In genomic region chr3:33057320-33058298, GRCh38 we compare ENCODE assay signal across 1 cellular context.
A peak's percentile ranks its signal among the peaks of the same experiment; 100 is the strongest.
TF ChIP-seq lines count a peak whose summit lies in the region.

No MANE protein-coding gene starts in this region.

TF ChIP-seq in K562, 482 proteins besides CTCF, POLR2A, EP300 and RAD21:
- TF ChIP-seq ZFP1 (CRISPR knock-in tag; IDR thresholded peaks at IDR 0.05) (no peak), KAT2B (IDR thresholded peaks at IDR 0.05; ENCODE audit: low read depth, low read length) (no peak), TFAM (CRISPR knock-in tag; conservative IDR thresholded peaks at IDR 0.05) (no peak), FOXP4 (CRISPR knock-in tag; IDR thresholded peaks at IDR 0.05; ENCODE audit: borderline replicate concordance) (no peak), ZNF232 (CRISPR knock-in tag; IDR thresholded peaks at IDR 0.05) (no peak), ZNF431 (CRISPR knock-in tag; IDR thresholded peaks at IDR 0.05) (0 out of 2 replicates have a peak, but pooled peaks have one; percentile 29)
